28 cellular contexts compared by ENCODE assay signal in genomic region chr4:182645511-182645910, GRCh38.
"Had no signal": no experiment of that assay in that cellular context is flagged by ENCODE, and none has a peak within 500 bp of the region (broad histone marks: within the 10 kb centered on the region; RNA-seq: fewer than 3 reads in every experiment).

No MANE protein-coding gene starts in this region.

- H3K79me2 ChIP-seq: parathyroid adenoma had no signal

- H3K27ac Mint-ChIP-seq: activated naive CD4-positive, alpha-beta T cell treated with anti-CD3 and anti-CD28 coated beads, Interleukin-2, amount 10 ng/mL, durations not matched to agents 7 days and 5 days; activated naive CD8-positive, alpha-beta T cell treated with anti-CD3 and anti-CD28 coated beads, Interleukin-2, amount 10 ng/mL, durations not matched to agents 7 days and 5 days; dendritic cell treated with granulocyte-macrophage colony-stimulating factor and Interleukin-4, amounts not matched to agents 40 ng/mL and 50 ng/mL, for 4 days; natural killer cell; neural progenitor cell; T-helper 1 cell treated with Interleukin-12 subunit alpha and Interleukin-12 subunit beta and Interleukin-4 antibody, amounts not matched to agents 30 μg/mL and 1 μg/mL, for 36 hours had no signal

- H3K27me3 Mint-ChIP-seq: activated naive CD4-positive, alpha-beta T cell treated with anti-CD3 and anti-CD28 coated beads, Interleukin-2, amount 10 ng/mL, durations not matched to agents 7 days and 5 days; activated naive CD8-positive, alpha-beta T cell treated with anti-CD3 and anti-CD28 coated beads, Interleukin-2, amount 10 ng/mL, durations not matched to agents 7 days and 5 days; dendritic cell treated with granulocyte-macrophage colony-stimulating factor and Interleukin-4, amounts not matched to agents 40 ng/mL and 50 ng/mL, for 4 days had no signal

- H3K36me3 Mint-ChIP-seq: activated naive CD4-positive, alpha-beta T cell treated with anti-CD3 and anti-CD28 coated beads, Interleukin-2, amount 10 ng/mL, durations not matched to agents 7 days and 5 days; activated naive CD8-positive, alpha-beta T cell treated with anti-CD3 and anti-CD28 coated beads, Interleukin-2, amount 10 ng/mL, durations not matched to agents 7 days and 5 days; natural killer cell had no signal

- DNase-seq: activated CD4-positive, alpha-beta T cell treated with anti-CD3 and anti-CD28 coated beads for 48 hours; activated CD4-positive, alpha-beta T cell treated with anti-CD3 and anti-CD28 coated beads, Interleukin-2, amount 50 U/mL, for 48 hours; activated CD8-positive, alpha-beta memory T cell treated with anti-CD3 and anti-CD28 coated beads for 24 hours; activated gamma-delta T cell; activated naive CD4-positive, alpha-beta T cell treated with anti-CD3 and anti-CD28 coated beads, Interleukin-2, amount 10 ng/mL, durations not matched to agents 7 days and 5 days; activated naive CD8-positive, alpha-beta T cell treated with anti-CD3 and anti-CD28 coated beads, Interleukin-2, amount 10 ng/mL, durations not matched to agents 7 days and 5 days; amniotic stem cell; foreskin melanocyte; heart right ventricle; kidney glomerular epithelial cell; left lung; lower lobe of right lung; mesenchymal stem cell; natural killer cell; occipital lobe; stimulated activated CD4-positive, alpha-beta T cell treated with anti-CD3 and anti-CD28 coated beads, Interleukin-2, amount 100 ng/mL, for 48 hours; stimulated activated naive CD4-positive, alpha-beta T cell treated with Interleukin-2 at 50 U/mL for 16 hours; T-helper 9 cell; WERI-Rb-1 had no signal

- ATAC-seq: activated CD4-positive, CD25-positive, alpha-beta regulatory T cell treated with anti-CD3 and anti-CD28 coated beads, Interleukin-2, amount 50 U/mL, for 24 hours; heart right ventricle; left lung; lower lobe of right lung; natural killer cell had no signal

- H3K9me3 Mint-ChIP-seq: activated naive CD4-positive, alpha-beta T cell treated with anti-CD3 and anti-CD28 coated beads, Interleukin-2, amount 10 ng/mL, durations not matched to agents 7 days and 5 days; dendritic cell treated with granulocyte-macrophage colony-stimulating factor and Interleukin-4, amounts not matched to agents 40 ng/mL and 50 ng/mL, for 4 days had no signal

- H3K27ac ChIP-seq: esophagus muscularis mucosa, heart right ventricle, left lung, lower lobe of right lung, neural progenitor cell, parathyroid adenoma, right atrium auricular region, tibial nerve, WERI-Rb-1 had no signal

- H3K27me3 ChIP-seq: esophagus muscularis mucosa, heart right ventricle, left lung, neural progenitor cell, right atrium auricular region, tibial nerve had no signal

- H3K4me3 Mint-ChIP-seq: activated naive CD4-positive, alpha-beta T cell treated with anti-CD3 and anti-CD28 coated beads, Interleukin-2, amount 10 ng/mL, durations not matched to agents 7 days and 5 days; activated naive CD8-positive, alpha-beta T cell treated with anti-CD3 and anti-CD28 coated beads, Interleukin-2, amount 10 ng/mL, durations not matched to agents 7 days and 5 days; central memory CD8-positive, alpha-beta T cell; dendritic cell treated with granulocyte-macrophage colony-stimulating factor and Interleukin-4, amounts not matched to agents 40 ng/mL and 50 ng/mL, for 4 days; natural killer cell; neural progenitor cell; T-helper 1 cell treated with Interleukin-12 subunit alpha and Interleukin-12 subunit beta and Interleukin-4 antibody, amounts not matched to agents 30 μg/mL and 1 μg/mL, for 36 hours had no signal

- H3K4me2 ChIP-seq: neural progenitor cell had no signal

- H3K36me3 ChIP-seq: esophagus muscularis mucosa, heart right ventricle, left lung, lower lobe of right lung, right atrium auricular region, tibial nerve, WERI-Rb-1 had no signal

- H3K4me3 ChIP-seq: esophagus muscularis mucosa, heart right ventricle, left lung, lower lobe of right lung, neural progenitor cell, right atrium auricular region, tibial nerve had no signal

- H2AFZ ChIP-seq: neural progenitor cell, parathyroid adenoma had no signal

- H3K4me1 Mint-ChIP-seq: activated naive CD4-positive, alpha-beta T cell treated with anti-CD3 and anti-CD28 coated beads, Interleukin-2, amount 10 ng/mL, durations not matched to agents 7 days and 5 days; activated naive CD8-positive, alpha-beta T cell treated with anti-CD3 and anti-CD28 coated beads, Interleukin-2, amount 10 ng/mL, durations not matched to agents 7 days and 5 days; central memory CD8-positive, alpha-beta T cell; natural killer cell; neural progenitor cell had no signal

- H3K9ac ChIP-seq: neural progenitor cell, parathyroid adenoma had no signal

- H3K4me1 ChIP-seq: left lung, lower lobe of right lung, neural progenitor cell, parathyroid adenoma had no signal
